Comparison of ENCODE assay signal across 8 cellular contexts in genomic region chr2:213251618-213252017, GRCh38. TPM values are rescaled to one million over a fixed set of nuclear protein-coding genes. Genes with fewer than 3 reads are reported as not detected.
DNase-seq lines count a peak whose midpoint lies in the region; ATAC-seq and TF ChIP-seq lines count a peak whose summit lies in the region.

No MANE protein-coding gene starts in this region.

- H3K27me3 ChIP-seq in GM06990 (replicated peaks; ENCODE audit: control insufficient read depth, insufficient read depth, low read length) (no peaks in the 10 kb centered on the region), HUES64 (ENCODE audit: insufficient read depth, low read length) (no peaks in the 10 kb centered on the region), OCI-LY1 (ENCODE audit: insufficient read depth, low read length) (no peaks in the 10 kb centered on the region), lung (ENCODE audit: control insufficient read depth, insufficient read depth) (no peaks in the 10 kb centered on the region)

- 5% methylated on average over 2 of the region's 3 CpGs for WGBS in HUES64
- 29 to 35% methylated on average over 3 of the region's 3 CpGs for WGBS in lung, 2 donors

- H3K9ac ChIP-seq in HUES64 (ENCODE audit: low read depth, low read length) (peak overlapping the region; percentile 56; the same call in 1 of the 2 replicates), OCI-LY1 (ENCODE audit: low read length) (no peak overlapping the region)

- H3K27ac ChIP-seq in HUES64 (ENCODE audit: low read depth, low read length) (peak overlapping the region; percentile 57; the same call in 1 of the 2 replicates), OCI-LY1 (ENCODE audit: low read depth, low read length, poor library complexity, severe bottlenecking) (no peak overlapping the region), coronary artery (no peak overlapping the region), lung (ENCODE audit: low read depth in 1 of 2, low read length in 1 of 2) (no peak overlapping the region)

- no peaks in the 10 kb centered on the region for H4K20me1 ChIP-seq in OCI-LY1 (ENCODE audit: insufficient read depth, low read length)

- no peaks in the 10 kb centered on the region for H3K9me3 ChIP-seq in HUES64 (ENCODE audit: insufficient read depth, low read depth, low read length)
- no peaks in the 10 kb centered on the region for H3K9me3 ChIP-seq in OCI-LY1 (ENCODE audit: low read length)
- H3K9me3 ChIP-seq in lung (ENCODE audit: control insufficient read depth in 2 of 2, insufficient read depth in 1 of 2, low read length in 1 of 2) = no peaks in the 10 kb centered on the region

- H3K4me3 ChIP-seq in GM06990 (replicated peaks; ENCODE audit: low read depth, low read length) (no peak overlapping the region), HUES64 (ENCODE audit: low read length) (no peak overlapping the region), OCI-LY1 (ENCODE audit: low read depth, low read length, poor library complexity, severe bottlenecking) (no peak overlapping the region), coronary artery (no peak overlapping the region), lung (no peak overlapping the region)

- no peaks in the 10 kb centered on the region for H3K79me2 ChIP-seq in OCI-LY1 (ENCODE audit: insufficient read depth, low read length)

- peaks cover 12% of the 10 kb centered on the region for H3K4me1 ChIP-seq in HUES64 (ENCODE audit: insufficient read depth, low read length)
- H3K4me1 ChIP-seq in OCI-LY1 (ENCODE audit: insufficient read depth, low read length, severe bottlenecking) = peaks cover 36% of the 10 kb centered on the region
- no peaks in the 10 kb centered on the region for H3K4me1 ChIP-seq in lung (ENCODE audit: control insufficient read depth in 2 of 2, insufficient read depth in 2 of 2, low read length in 2 of 2)

- TF ChIP-seq CTCF in GM06990 (IDR thresholded peaks at IDR 0.05; ENCODE audit: insufficient read depth, low read length, poor library complexity, severe bottlenecking) = peak; percentile 55
- peak; percentile 48 for TF ChIP-seq CTCF in OCI-LY1 (IDR thresholded peaks at IDR 0.05; ENCODE audit: low read length)
- peak; percentile 42 for TF ChIP-seq CTCF in coronary artery (IDR thresholded peaks at IDR 0.05)
- TF ChIP-seq CTCF in lung (IDR thresholded peaks at IDR 0.05; ENCODE audit: control extremely low read depth, extremely low read depth) = peak; percentile 21

- DNase-seq in GM06990 (ENCODE audit: extremely low read depth, insufficient read length) = no peak
- no peak for DNase-seq in coronary artery (ENCODE audit: low spot score)
- no peak for DNase-seq in lung (ENCODE audit: low spot score)
- DNase-seq in T1000 (lab: John Stamatoyannopoulos, UW) = no peak
- no peak for DNase-seq in activated T-cell treated with anti-CD3 and anti-CD28 coated beads for 4 hours

- no peaks in the 10 kb centered on the region for H3F3A ChIP-seq in OCI-LY1 (ENCODE audit: insufficient read depth, low read length)

- H3K4me2 ChIP-seq in OCI-LY1 (ENCODE audit: low read length) = no peak overlapping the region

- H2AFZ ChIP-seq in OCI-LY1 (ENCODE audit: low read length) = no peak overlapping the region

- peak; percentile 82 for ATAC-seq in GM21717 (IDR thresholded peaks at IDR 0.05; ENCODE audit: unreplicated experiment)
- peak; percentile 61 for ATAC-seq in lung (ENCODE audit: insufficient read depth, low FRiP score)

- no peaks in the 10 kb centered on the region for H3K9me2 ChIP-seq in OCI-LY1 (ENCODE audit: low read depth, low read length)

- H3K36me3 ChIP-seq in GM06990 (ENCODE audit: control insufficient read depth, insufficient read depth, low read length) (no peaks in the 10 kb centered on the region), HUES64 (ENCODE audit: insufficient read depth, low read length) (no peaks in the 10 kb centered on the region), OCI-LY1 (ENCODE audit: insufficient read depth, low read length) (no peaks in the 10 kb centered on the region), lung (ENCODE audit: control insufficient read depth in 2 of 2, insufficient read depth in 2 of 2, low read length in 2 of 2) (no peaks in the 10 kb centered on the region)

RNA-seq across cellular contexts. Expression of gene SPAG16, which starts 32.6 kb away (rescaled TPM):
- polyA plus RNA-seq in HUES64 (2013, experiment 1 of 2) = 13.7 TPM
- 18.7 TPM for polyA plus RNA-seq in HUES64 (2013, experiment 2 of 2)
- 10 to 100 TPM; 28.1 to 90.6 TPM for total RNA-seq in lung
- 10 to 100 TPM in 1 of 2 donors, 1 to 10 TPM in 1; 8.7 to 15.0 TPM for polyA plus RNA-seq in lung
